Comparison of ENCODE assay signal across 8 cellular contexts in the genomic region with DNA sequence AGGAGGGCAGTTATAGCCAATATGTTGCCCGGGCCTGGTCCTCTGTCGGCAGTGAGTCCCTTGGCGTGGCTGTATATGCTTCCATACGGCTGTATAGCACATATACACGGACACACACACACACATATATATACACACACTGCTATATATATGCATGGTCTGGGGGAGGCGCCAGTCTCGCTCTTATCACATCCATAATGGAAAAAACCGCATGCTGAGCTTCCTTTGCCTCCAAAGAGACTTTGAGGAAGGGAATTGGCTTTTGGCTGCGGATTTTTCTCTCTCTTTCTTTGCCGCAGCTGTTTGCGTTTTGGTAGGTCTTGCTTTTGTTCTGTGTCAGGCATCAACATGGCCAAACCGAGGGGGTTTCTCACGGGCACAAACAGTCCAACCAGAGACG. TPM values are rescaled to one million over a fixed set of nuclear protein-coding genes. Genes with fewer than 3 reads are reported as not detected.
DNase-seq lines count a peak whose midpoint lies in the region; ATAC-seq and TF ChIP-seq lines count a peak whose summit lies in the region.

No MANE protein-coding gene starts in this region.

- H3K4me1 Mint-ChIP-seq in T-helper 17 cell, result peaks cover 12% of the 10 kb centered on the region

- DNase-seq in COLO829 (ENCODE audit: low spot score) (peak; percentile 33), HUDEP-2 (lab: John Stamatoyannopoulos, UW; ENCODE audit: unreplicated experiment in 76 of 76) (peak in 42 of 76 experiments; percentile 10 to 67 (median 32)), fibroblast of pulmonary artery (ENCODE audit: low read depth) (peak; percentile 54), T1000 (lab: John Stamatoyannopoulos, UW) (no peak), HuH-7.5 (ENCODE audit: low spot score) (no peak), H7 (no peak), T-helper 17 cell (no peak)

- H3K4me3 Mint-ChIP-seq in T-helper 17 cell, result no peak overlapping the region

- no peaks in the 10 kb centered on the region for H3K36me3 Mint-ChIP-seq in T-helper 17 cell (ENCODE audit: low read depth)

- peaks cover 2% of the 10 kb centered on the region; the same call in 1 of the 2 replicates for H3K27me3 ChIP-seq in H7 (ENCODE audit: control insufficient read depth, insufficient read depth, low read length)

- H3K36me3 ChIP-seq in H7 (replicated peaks; ENCODE audit: control insufficient read depth, insufficient read depth, low read length), result no peaks in the 10 kb centered on the region

- peak; percentile 15 for TF ChIP-seq CTCF in fibroblast of pulmonary artery (IDR thresholded peaks at IDR 0.05; ENCODE audit: low read length, missing control alignments)

- no peak overlapping the region for H3K4me3 ChIP-seq in fibroblast of pulmonary artery (replicated peaks; ENCODE audit: low read depth, low read length)
- H3K4me3 ChIP-seq in H7 (ENCODE audit: insufficient read depth, low read depth, low read length), result no peak overlapping the region

- no peaks in the 10 kb centered on the region for H3K27me3 Mint-ChIP-seq in T-helper 17 cell

- H3K27ac Mint-ChIP-seq in T-helper 17 cell, result no peak overlapping the region

- peak; percentile 65 for ATAC-seq in SK-N-SH treated with all-trans-retinoic acid at 6 μM for 48 hours
- no peak for ATAC-seq in T-helper 17 cell

- no peaks in the 10 kb centered on the region for H3K9me3 ChIP-seq in T-helper 17 cell (ENCODE audit: control insufficient read depth, low read length, poor library complexity, severe bottlenecking)

TF ChIP-seq in SK-N-SH treated with all-trans-retinoic acid at 6 μM for 48 hours, 23 proteins besides CTCF, POLR2A, EP300 and RAD21:
- TF ChIP-seq ZNF70 (CRISPR knock-in tag; IDR thresholded peaks at IDR 0.05), result no peak
- TF ChIP-seq TCF4 (CRISPR knock-in tag; IDR thresholded peaks at IDR 0.05; ENCODE audit: borderline replicate concordance), result no peak
- TF ChIP-seq BACH2 (CRISPR knock-in tag; IDR thresholded peaks at IDR 0.05; ENCODE audit: borderline replicate concordance), result no peak
- TF ChIP-seq, protein P1, sequence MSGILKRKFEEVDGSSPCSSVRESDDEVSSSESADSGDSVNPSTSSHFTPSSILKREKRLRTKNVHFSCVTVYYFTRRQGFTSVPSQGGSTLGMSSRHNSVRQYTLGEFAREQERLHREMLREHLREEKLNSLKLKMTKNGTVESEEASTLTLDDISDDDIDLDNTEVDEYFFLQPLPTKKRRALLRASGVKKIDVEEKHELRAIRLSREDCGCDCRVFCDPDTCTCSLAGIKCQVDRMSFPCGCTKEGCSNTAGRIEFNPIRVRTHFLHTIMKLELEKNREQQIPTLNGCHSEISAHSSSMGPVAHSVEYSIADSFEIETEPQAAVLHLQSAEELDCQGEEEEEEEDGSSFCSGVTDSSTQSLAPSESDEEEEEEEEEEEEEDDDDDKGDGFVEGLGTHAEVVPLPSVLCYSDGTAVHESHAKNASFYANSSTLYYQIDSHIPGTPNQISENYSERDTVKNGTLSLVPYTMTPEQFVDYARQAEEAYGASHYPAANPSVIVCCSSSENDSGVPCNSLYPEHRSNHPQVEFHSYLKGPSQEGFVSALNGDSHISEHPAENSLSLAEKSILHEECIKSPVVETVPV (CRISPR knock-in tag; IDR thresholded peaks at IDR 0.05), result no peak
- no peak for TF ChIP-seq GLIS3 (CRISPR knock-in tag; IDR thresholded peaks at IDR 0.05)
- TF ChIP-seq RARB (CRISPR knock-in tag; IDR thresholded peaks at IDR 0.05), result no peak
- TF ChIP-seq PPARA (CRISPR knock-in tag; IDR thresholded peaks at IDR 0.05; ENCODE audit: borderline replicate concordance), result no peak
- no peak for TF ChIP-seq ISL1 (CRISPR knock-in tag; IDR thresholded peaks at IDR 0.05)
- TF ChIP-seq ZNF8 (CRISPR knock-in tag; IDR thresholded peaks at IDR 0.05), result no peak
- TF ChIP-seq, protein P2, sequence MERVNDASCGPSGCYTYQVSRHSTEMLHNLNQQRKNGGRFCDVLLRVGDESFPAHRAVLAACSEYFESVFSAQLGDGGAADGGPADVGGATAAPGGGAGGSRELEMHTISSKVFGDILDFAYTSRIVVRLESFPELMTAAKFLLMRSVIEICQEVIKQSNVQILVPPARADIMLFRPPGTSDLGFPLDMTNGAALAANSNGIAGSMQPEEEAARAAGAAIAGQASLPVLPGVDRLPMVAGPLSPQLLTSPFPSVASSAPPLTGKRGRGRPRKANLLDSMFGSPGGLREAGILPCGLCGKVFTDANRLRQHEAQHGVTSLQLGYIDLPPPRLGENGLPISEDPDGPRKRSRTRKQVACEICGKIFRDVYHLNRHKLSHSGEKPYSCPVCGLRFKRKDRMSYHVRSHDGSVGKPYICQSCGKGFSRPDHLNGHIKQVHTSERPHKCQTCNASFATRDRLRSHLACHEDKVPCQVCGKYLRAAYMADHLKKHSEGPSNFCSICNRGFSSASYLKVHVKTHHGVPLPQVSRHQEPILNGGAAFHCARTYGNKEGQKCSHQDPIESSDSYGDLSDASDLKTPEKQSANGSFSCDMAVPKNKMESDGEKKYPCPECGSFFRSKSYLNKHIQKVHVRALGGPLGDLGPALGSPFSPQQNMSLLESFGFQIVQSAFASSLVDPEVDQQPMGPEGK (CRISPR knock-in tag; IDR thresholded peaks at IDR 0.05; ENCODE audit: borderline replicate concordance), result no peak

RNA-seq across cellular contexts. Expression of a gene that starts 11.3 kb away (rescaled TPM):
- 33.1 and 38.7 TPM in 2 replicates for total RNA-seq in H7 (2014; rRNA removed; shearing (Covaris generic))
- total RNA-seq in T-helper 17 cell, result 10 to 100 TPM; 16.7 to 17.4 TPM

RNA-seq across cellular contexts. Expression of a gene that starts 19.9 kb away (rescaled TPM):
- total RNA-seq in H7 (2014; rRNA removed; shearing (Covaris generic)), result 19.0 and 20.0 TPM in 2 replicates
- 10 to 100 TPM; 20.8 to 27.2 TPM for total RNA-seq in T-helper 17 cell

RNA-seq across cellular contexts. Expression of a gene that starts 20.0 kb away (rescaled TPM):
- 41.1 and 41.6 TPM in 2 replicates for total RNA-seq in H7 (2014; rRNA removed; shearing (Covaris generic))
- 10 to 100 TPM; 27.5 to 29.1 TPM for total RNA-seq in T-helper 17 cell

RNA-seq across cellular contexts. Expression of a gene that starts 25.1 kb away (rescaled TPM):
- 1.1 and 1.3 TPM in 2 replicates for total RNA-seq in H7 (2014; rRNA removed; shearing (Covaris generic))
- 1 to 10 TPM; 1.1 to 1.3 TPM for total RNA-seq in T-helper 17 cell

RNA-seq across cellular contexts. Expression of a gene that starts 30.0 kb away (rescaled TPM):
- total RNA-seq in H7 (2014; rRNA removed; shearing (Covaris generic)), result 11.4 and 16.7 TPM in 2 replicates
- total RNA-seq in T-helper 17 cell, result 100 to 1,000 TPM in 1 of 2 donors, 10 to 100 TPM in 1; 83.5 to 105 TPM

Comparison
In these comparisons a context has a peak if more than half of its experiments do, and no peak if none do; other contexts are left out.
1. DNase-seq: peak in COLO829 (single experiment), HUDEP-2 (42 of 76) and fibroblast of pulmonary artery (single experiment); none in T1000 (single experiment), HuH-7.5 (single experiment), H7 (single experiment) and T-helper 17 cell (0 of 3).